ENCODE assay signal across 11 cellular contexts in genomic region chr1:49906365-49906764, GRCh38.
"Had no signal": no experiment of that assay in that cellular context is flagged by ENCODE, and none has a peak within 500 bp of the region (broad histone marks: within the 10 kb centered on the region; RNA-seq: fewer than 3 reads in every experiment).

No MANE protein-coding gene starts in this region.

- DNase-seq: GM23248, GOT3, H7, H9, HCEC 1CT, HFFc6 had no signal

- ATAC-seq: GM23338, HCT116 had no signal

- H3K27ac ChIP-seq: GM23248 had no signal

- H3K9me3 ChIP-seq: HAP-1 had no signal

- H2AFZ ChIP-seq: GM23248, GM23338 had no signal

- H3K4me2 ChIP-seq: GM23338 had no signal

- H3K4me1 ChIP-seq: HAP-1 had no signal

- H3K9ac ChIP-seq: GM23248 had no signal

- FAIRE-seq: H1, H54 had no signal

- H3K36me3 ChIP-seq: HAP-1 had no signal

- H3K4me3 ChIP-seq: GM23248, GM23338, HAP-1 had no signal
